In the genomic region with DNA sequence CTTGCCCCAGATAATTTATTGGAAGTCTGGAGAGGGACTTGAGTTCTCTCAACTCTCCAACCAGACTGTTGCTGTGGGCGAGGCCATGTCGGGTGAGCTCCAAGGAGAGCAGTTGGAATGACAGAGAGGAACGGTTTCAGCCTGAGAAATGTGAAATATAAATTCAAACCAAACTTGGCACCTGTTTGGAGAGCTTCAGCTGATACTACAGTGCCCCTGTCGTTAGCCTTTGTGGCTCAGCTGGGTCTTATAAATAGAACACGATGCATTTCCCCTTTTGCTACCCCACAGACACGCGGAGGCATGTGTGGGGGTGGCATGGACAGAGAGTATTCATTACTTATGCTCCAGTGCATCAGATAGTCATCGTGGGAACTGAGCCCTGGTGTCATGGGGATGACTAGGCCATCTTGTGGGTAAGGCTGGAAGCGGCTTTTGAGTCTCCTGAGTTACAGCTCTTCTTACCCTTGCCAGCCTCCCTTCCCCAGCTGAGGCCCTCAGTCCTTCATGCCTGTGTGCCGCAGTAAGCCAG, we compare ENCODE assay signal across 8 cellular contexts. TPM values are rescaled to one million over a fixed set of nuclear protein-coding genes. Genes with fewer than 3 reads are reported as not detected.
A peak's percentile ranks its signal among the peaks of the same experiment; 100 is the strongest.
DNase-seq lines count a peak whose midpoint lies in the region; ATAC-seq and TF ChIP-seq lines count a peak whose summit lies in the region.

No MANE protein-coding gene starts in this region.

- H3K9me3 ChIP-seq in DOHH2 (ENCODE audit: control insufficient read depth, insufficient read depth, low read length) (no peaks in the 10 kb centered on the region), esophagus (ENCODE audit: control insufficient read depth in 2 of 2, insufficient read depth in 1 of 2, low read depth in 1 of 2, low read length in 1 of 2) (no peaks in the 10 kb centered on the region), neural progenitor cell (ENCODE audit: low read depth) (no peaks in the 10 kb centered on the region)

- H3K4me1 ChIP-seq in DOHH2 (ENCODE audit: control insufficient read depth, low read length) (peaks cover 99% of the 10 kb centered on the region), esophagus (ENCODE audit: control insufficient read depth in 2 of 2, insufficient read depth in 2 of 2, low read length in 1 of 2) (peaks cover 9 to 31% of the 10 kb centered on the region in 2 donors), neural progenitor cell (peaks cover 38% of the 10 kb centered on the region)

- peak overlapping the region; percentile 66 for H3K4me3 ChIP-seq in DOHH2 (ENCODE audit: low read length)
- H3K4me3 ChIP-seq in Jurkat, Clone E6-1 (ENCODE audit: low read length), result no peak overlapping the region
- no peak overlapping the region for H3K4me3 ChIP-seq in esophagus (ENCODE audit: low read depth in 1 of 2, low read length in 2 of 2)
- no peak overlapping the region for H3K4me3 ChIP-seq in neural progenitor cell

- peak overlapping the region; percentile 70 for H3K4me2 ChIP-seq in DOHH2 (ENCODE audit: low read length)
- H3K4me2 ChIP-seq in neural progenitor cell, result no peak overlapping the region

- H4K20me1 ChIP-seq in DOHH2 (ENCODE audit: control insufficient read depth, insufficient read depth, low read depth, low read length) (no peaks in the 10 kb centered on the region), neural progenitor cell (ENCODE audit: low read depth) (peaks cover 50% of the 10 kb centered on the region)

- peak; percentile 70 for TF ChIP-seq CTCF in DOHH2 (IDR thresholded peaks at IDR 0.05; ENCODE audit: low read depth, low read length, poor library complexity, severe bottlenecking)
- no peak for TF ChIP-seq CTCF in neural progenitor cell (IDR thresholded peaks at IDR 0.05)

- H3K36me3 Mint-ChIP-seq in neural progenitor cell, result peaks cover 48% of the 10 kb centered on the region

- no peaks in the 10 kb centered on the region for H3K9me2 ChIP-seq in DOHH2 (replicated peaks; ENCODE audit: control insufficient read depth, low read length)

- no peak overlapping the region for H2AFZ ChIP-seq in neural progenitor cell (replicated peaks)

- ATAC-seq in GM21447 (IDR thresholded peaks at IDR 0.05; ENCODE audit: unreplicated experiment), result peak; percentile 42

- H3K27ac ChIP-seq in DOHH2 (ENCODE audit: low read depth, low read length), result peak overlapping the region; percentile 96
- peak overlapping the region; percentile 22 to 53 for H3K27ac ChIP-seq in esophagus (ENCODE audit: low read depth in 2 of 2, low read length in 1 of 2)
- H3K27ac ChIP-seq in neural progenitor cell, result no peak overlapping the region

- H3K79me2 ChIP-seq in DOHH2 (ENCODE audit: control insufficient read depth, low read length) (peaks cover 84% of the 10 kb centered on the region), neural progenitor cell (ENCODE audit: low read depth) (peaks cover 87% of the 10 kb centered on the region)

- DNase-seq in Jurkat, Clone E6-1 (ENCODE audit: low read depth, low spot score), result peak; percentile 52
- peak; percentile 56 for DNase-seq in activated CD4-positive, CD25-positive, alpha-beta regulatory T cell treated with anti-CD3 and anti-CD28 coated beads, Interleukin-2, amount 50 U/mL, for 72 hours
- DNase-seq in neural progenitor cell (ENCODE audit: low spot score) (no peak), NCI-H524 treated with DMSO at 0.1 percent for 48 hours (lab: John Stamatoyannopoulos, UW) (no peak), DMS153 (lab: John Stamatoyannopoulos, UW) (no peak)

- peaks cover 72% of the 10 kb centered on the region for H3K4me1 Mint-ChIP-seq in neural progenitor cell

- no peak overlapping the region for H3K9ac ChIP-seq in neural progenitor cell

- H3K9me3 Mint-ChIP-seq in neural progenitor cell, result no peaks in the 10 kb centered on the region

- H3F3A ChIP-seq in DOHH2 (ENCODE audit: control insufficient read depth, insufficient read depth) (peaks cover 41% of the 10 kb centered on the region), neural progenitor cell (ENCODE audit: low read depth) (no peaks in the 10 kb centered on the region)

- H3K27me3 ChIP-seq in DOHH2 (ENCODE audit: control insufficient read depth, low read length), result no peaks in the 10 kb centered on the region
- no peaks in the 10 kb centered on the region for H3K27me3 ChIP-seq in esophagus (ENCODE audit: control insufficient read depth in 1 of 2, insufficient read depth in 2 of 2, low read length in 2 of 2)
- no peaks in the 10 kb centered on the region for H3K27me3 ChIP-seq in neural progenitor cell

- H3K27ac Mint-ChIP-seq in neural progenitor cell, result peak overlapping the region; percentile 52

- 30 to 39% methylated on average over 10 of the region's 10 CpGs for WGBS in esophagus, 2 donors

- H3K36me3 ChIP-seq in DOHH2 (ENCODE audit: control insufficient read depth, low read length) (peaks cover 35% of the 10 kb centered on the region), esophagus (ENCODE audit: control insufficient read depth in 2 of 2, insufficient read depth in 2 of 2, low read length in 1 of 2) (no peaks in the 10 kb centered on the region), neural progenitor cell (no peaks in the 10 kb centered on the region)

- no peak overlapping the region for H3K4me3 Mint-ChIP-seq in neural progenitor cell

- no peaks in the 10 kb centered on the region for H3K27me3 Mint-ChIP-seq in neural progenitor cell (ENCODE audit: insufficient read depth, low read depth)

RNA-seq across cellular contexts. Expression of a gene that starts 15.6 kb away (rescaled TPM):
- 9.0 TPM for polyA plus RNA-seq in Jurkat, Clone E6-1 (2012; ENCODE audit: insufficient read depth, insufficient read length)
- polyA plus RNA-seq in esophagus, result 10 to 100 TPM; 24.8 to 51.5 TPM
- total RNA-seq in neural progenitor cell (ENCODE audit: low replicate concordance), result 12.5 and 14.3 TPM in 2 replicates

Comparison
In these comparisons a context has a peak if more than half of its experiments do, and no peak if none do; other contexts are left out.
1. DNase-seq: peak in Jurkat, Clone E6-1 (single experiment) and activated CD4-positive, CD25-positive, alpha-beta regulatory T cell treated with anti-CD3 and anti-CD28 coated beads, Interleukin-2, amount 50 U/mL, for 72 hours (single experiment); none in neural progenitor cell (single experiment), NCI-H524 treated with DMSO at 0.1 percent for 48 hours (single experiment) and DMS153 (single experiment).